1 cellular context compared by ENCODE assay signal in genomic region chr10:63434866-63435854, GRCh38.
TF ChIP-seq lines count a peak whose summit lies in the region.

No MANE protein-coding gene starts in this region.

TF ChIP-seq in H1, 55 proteins besides CTCF, POLR2A, EP300 and RAD21:
- TF ChIP-seq, protein P1, sequence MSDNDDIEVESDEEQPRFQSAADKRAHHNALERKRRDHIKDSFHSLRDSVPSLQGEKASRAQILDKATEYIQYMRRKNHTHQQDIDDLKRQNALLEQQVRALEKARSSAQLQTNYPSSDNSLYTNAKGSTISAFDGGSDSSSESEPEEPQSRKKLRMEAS (IDR thresholded peaks at IDR 0.05): no peak
- TF ChIP-seq CEBPB (IDR thresholded peaks at IDR 0.05; ENCODE audit: low read depth, low read length) (no peak), CHD2 (IDR thresholded peaks at IDR 0.05; ENCODE audit: low read length) (no peak), SUZ12 (IDR thresholded peaks at IDR 0.05; ENCODE audit: low read length) (no peak), FOSL1 (IDR thresholded peaks at IDR 0.05; ENCODE audit: insufficient read depth, low read depth, low read length) (no peak), JUND (IDR thresholded peaks at IDR 0.05; ENCODE audit: low read length) (no peak), TCF12 (IDR thresholded peaks at IDR 0.05; ENCODE audit: low read depth, low read length) (no peak), SAP30 (IDR thresholded peaks at IDR 0.05; ENCODE audit: insufficient read depth, insufficient replicate concordance, low read length) (no peak), EZH2 (IDR thresholded peaks at IDR 0.05; ENCODE audit: low read depth, low read length, severe bottlenecking) (no peak), POU5F1 (IDR thresholded peaks at IDR 0.05; ENCODE audit: low read depth, low read length) (no peak), CREB1 (IDR thresholded peaks at IDR 0.05) (no peak), MAFK (IDR thresholded peaks at IDR 0.05; ENCODE audit: low read depth, low read length) (no peak), RBBP5 (IDR thresholded peaks at IDR 0.05; ENCODE audit: borderline replicate concordance, low read depth, low read length) (no peak), RFX5 (IDR thresholded peaks at IDR 0.05; ENCODE audit: borderline replicate concordance, low read depth, low read length) (no peak)
- TF ChIP-seq, protein P2, sequence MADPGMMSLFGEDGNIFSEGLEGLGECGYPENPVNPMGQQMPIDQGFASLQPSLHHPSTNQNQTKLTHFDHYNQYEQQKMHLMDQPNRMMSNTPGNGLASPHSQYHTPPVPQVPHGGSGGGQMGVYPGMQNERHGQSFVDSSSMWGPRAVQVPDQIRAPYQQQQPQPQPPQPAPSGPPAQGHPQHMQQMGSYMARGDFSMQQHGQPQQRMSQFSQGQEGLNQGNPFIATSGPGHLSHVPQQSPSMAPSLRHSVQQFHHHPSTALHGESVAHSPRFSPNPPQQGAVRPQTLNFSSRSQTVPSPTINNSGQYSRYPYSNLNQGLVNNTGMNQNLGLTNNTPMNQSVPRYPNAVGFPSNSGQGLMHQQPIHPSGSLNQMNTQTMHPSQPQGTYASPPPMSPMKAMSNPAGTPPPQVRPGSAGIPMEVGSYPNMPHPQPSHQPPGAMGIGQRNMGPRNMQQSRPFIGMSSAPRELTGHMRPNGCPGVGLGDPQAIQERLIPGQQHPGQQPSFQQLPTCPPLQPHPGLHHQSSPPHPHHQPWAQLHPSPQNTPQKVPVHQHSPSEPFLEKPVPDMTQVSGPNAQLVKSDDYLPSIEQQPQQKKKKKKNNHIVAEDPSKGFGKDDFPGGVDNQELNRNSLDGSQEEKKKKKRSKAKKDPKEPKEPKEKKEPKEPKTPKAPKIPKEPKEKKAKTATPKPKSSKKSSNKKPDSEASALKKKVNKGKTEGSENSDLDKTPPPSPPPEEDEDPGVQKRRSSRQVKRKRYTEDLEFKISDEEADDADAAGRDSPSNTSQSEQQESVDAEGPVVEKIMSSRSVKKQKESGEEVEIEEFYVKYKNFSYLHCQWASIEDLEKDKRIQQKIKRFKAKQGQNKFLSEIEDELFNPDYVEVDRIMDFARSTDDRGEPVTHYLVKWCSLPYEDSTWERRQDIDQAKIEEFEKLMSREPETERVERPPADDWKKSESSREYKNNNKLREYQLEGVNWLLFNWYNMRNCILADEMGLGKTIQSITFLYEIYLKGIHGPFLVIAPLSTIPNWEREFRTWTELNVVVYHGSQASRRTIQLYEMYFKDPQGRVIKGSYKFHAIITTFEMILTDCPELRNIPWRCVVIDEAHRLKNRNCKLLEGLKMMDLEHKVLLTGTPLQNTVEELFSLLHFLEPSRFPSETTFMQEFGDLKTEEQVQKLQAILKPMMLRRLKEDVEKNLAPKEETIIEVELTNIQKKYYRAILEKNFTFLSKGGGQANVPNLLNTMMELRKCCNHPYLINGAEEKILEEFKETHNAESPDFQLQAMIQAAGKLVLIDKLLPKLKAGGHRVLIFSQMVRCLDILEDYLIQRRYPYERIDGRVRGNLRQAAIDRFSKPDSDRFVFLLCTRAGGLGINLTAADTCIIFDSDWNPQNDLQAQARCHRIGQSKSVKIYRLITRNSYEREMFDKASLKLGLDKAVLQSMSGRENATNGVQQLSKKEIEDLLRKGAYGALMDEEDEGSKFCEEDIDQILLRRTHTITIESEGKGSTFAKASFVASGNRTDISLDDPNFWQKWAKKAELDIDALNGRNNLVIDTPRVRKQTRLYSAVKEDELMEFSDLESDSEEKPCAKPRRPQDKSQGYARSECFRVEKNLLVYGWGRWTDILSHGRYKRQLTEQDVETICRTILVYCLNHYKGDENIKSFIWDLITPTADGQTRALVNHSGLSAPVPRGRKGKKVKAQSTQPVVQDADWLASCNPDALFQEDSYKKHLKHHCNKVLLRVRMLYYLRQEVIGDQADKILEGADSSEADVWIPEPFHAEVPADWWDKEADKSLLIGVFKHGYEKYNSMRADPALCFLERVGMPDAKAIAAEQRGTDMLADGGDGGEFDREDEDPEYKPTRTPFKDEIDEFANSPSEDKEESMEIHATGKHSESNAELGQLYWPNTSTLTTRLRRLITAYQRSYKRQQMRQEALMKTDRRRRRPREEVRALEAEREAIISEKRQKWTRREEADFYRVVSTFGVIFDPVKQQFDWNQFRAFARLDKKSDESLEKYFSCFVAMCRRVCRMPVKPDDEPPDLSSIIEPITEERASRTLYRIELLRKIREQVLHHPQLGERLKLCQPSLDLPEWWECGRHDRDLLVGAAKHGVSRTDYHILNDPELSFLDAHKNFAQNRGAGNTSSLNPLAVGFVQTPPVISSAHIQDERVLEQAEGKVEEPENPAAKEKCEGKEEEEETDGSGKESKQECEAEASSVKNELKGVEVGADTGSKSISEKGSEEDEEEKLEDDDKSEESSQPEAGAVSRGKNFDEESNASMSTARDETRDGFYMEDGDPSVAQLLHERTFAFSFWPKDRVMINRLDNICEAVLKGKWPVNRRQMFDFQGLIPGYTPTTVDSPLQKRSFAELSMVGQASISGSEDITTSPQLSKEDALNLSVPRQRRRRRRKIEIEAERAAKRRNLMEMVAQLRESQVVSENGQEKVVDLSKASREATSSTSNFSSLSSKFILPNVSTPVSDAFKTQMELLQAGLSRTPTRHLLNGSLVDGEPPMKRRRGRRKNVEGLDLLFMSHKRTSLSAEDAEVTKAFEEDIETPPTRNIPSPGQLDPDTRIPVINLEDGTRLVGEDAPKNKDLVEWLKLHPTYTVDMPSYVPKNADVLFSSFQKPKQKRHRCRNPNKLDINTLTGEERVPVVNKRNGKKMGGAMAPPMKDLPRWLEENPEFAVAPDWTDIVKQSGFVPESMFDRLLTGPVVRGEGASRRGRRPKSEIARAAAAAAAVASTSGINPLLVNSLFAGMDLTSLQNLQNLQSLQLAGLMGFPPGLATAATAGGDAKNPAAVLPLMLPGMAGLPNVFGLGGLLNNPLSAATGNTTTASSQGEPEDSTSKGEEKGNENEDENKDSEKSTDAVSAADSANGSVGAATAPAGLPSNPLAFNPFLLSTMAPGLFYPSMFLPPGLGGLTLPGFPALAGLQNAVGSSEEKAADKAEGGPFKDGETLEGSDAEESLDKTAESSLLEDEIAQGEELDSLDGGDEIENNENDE (IDR thresholded peaks at IDR 0.05; ENCODE audit: insufficient replicate concordance, low read length): no peak
- TF ChIP-seq, protein P3, sequence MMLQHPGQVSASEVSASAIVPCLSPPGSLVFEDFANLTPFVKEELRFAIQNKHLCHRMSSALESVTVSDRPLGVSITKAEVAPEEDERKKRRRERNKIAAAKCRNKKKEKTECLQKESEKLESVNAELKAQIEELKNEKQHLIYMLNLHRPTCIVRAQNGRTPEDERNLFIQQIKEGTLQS (IDR thresholded peaks at IDR 0.05; ENCODE audit: insufficient read depth, low read depth, low read length): no peak
- TF ChIP-seq, protein P4, sequence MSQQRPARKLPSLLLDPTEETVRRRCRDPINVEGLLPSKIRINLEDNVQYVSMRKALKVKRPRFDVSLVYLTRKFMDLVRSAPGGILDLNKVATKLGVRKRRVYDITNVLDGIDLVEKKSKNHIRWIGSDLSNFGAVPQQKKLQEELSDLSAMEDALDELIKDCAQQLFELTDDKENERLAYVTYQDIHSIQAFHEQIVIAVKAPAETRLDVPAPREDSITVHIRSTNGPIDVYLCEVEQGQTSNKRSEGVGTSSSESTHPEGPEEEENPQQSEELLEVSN (IDR thresholded peaks at IDR 0.05): no peak
